Comparison of ENCODE assay signal across 9 cellular contexts in genomic region chr12:120254809-120255208, GRCh38. TPM values are rescaled to one million over a fixed set of nuclear protein-coding genes. Genes with fewer than 3 reads are reported as not detected.
DNase-seq lines count a peak whose midpoint lies in the region; ATAC-seq lines count a peak whose summit lies in the region.
"Had no signal": no experiment of that assay in that cellular context is flagged by ENCODE, and none has a peak within 500 bp of the region (broad histone marks: within the 10 kb centered on the region; RNA-seq: fewer than 3 reads in every experiment).

No MANE protein-coding gene starts in this region.

- intact Hi-C loops in dendritic cell treated with granulocyte-macrophage colony-stimulating factor and Interleukin-4, amounts not matched to agents 40 ng/mL and 50 ng/mL, for 4 days (cut with micrococcal nuclease): no loop called here

- no peak overlapping the region for H3K4me3 Mint-ChIP-seq in stimulated activated naive CD8-positive, alpha-beta T cell treated with anti-CD3 and anti-CD28 coated beads, Interleukin-15, Interleukin-2, amounts not matched to agents 100 ng/mL and 50 ng/mL, for 24 hours
- no peak overlapping the region for H3K4me3 Mint-ChIP-seq in dendritic cell treated with granulocyte-macrophage colony-stimulating factor and Interleukin-4, amounts not matched to agents 40 ng/mL and 50 ng/mL, for 4 days
- H3K4me3 Mint-ChIP-seq in natural killer cell treated with Interleukin-12 subunit alpha and Interleukin-12 subunit beta and Interleukin-15 and Interleukin-18, amount 100 ng/mL, for 72 hours: peak overlapping the region; percentile 58

- H3K27ac Mint-ChIP-seq in stimulated activated naive CD8-positive, alpha-beta T cell treated with anti-CD3 and anti-CD28 coated beads, Interleukin-15, Interleukin-2, amounts not matched to agents 100 ng/mL and 50 ng/mL, for 24 hours: peak overlapping the region; percentile 12
- H3K27ac Mint-ChIP-seq in dendritic cell treated with granulocyte-macrophage colony-stimulating factor and Interleukin-4, amounts not matched to agents 40 ng/mL and 50 ng/mL, for 4 days: peak overlapping the region; percentile 90
- peak overlapping the region; percentile 77 to 83 for H3K27ac Mint-ChIP-seq in natural killer cell treated with Interleukin-12 subunit alpha and Interleukin-12 subunit beta and Interleukin-15 and Interleukin-18, amount 100 ng/mL, for 72 hours

- H3K9me3 Mint-ChIP-seq in stimulated activated naive CD8-positive, alpha-beta T cell treated with anti-CD3 and anti-CD28 coated beads, Interleukin-15, Interleukin-2, amounts not matched to agents 100 ng/mL and 50 ng/mL, for 24 hours: no peaks in the 10 kb centered on the region
- H3K9me3 Mint-ChIP-seq in dendritic cell treated with granulocyte-macrophage colony-stimulating factor and Interleukin-4, amounts not matched to agents 40 ng/mL and 50 ng/mL, for 4 days: no peaks in the 10 kb centered on the region
- H3K9me3 Mint-ChIP-seq in natural killer cell treated with Interleukin-12 subunit alpha and Interleukin-12 subunit beta and Interleukin-15 and Interleukin-18, amount 100 ng/mL, for 72 hours: no peaks in the 10 kb centered on the region

- no peak for DNase-seq in stimulated activated naive CD8-positive, alpha-beta T cell treated with anti-CD3 and anti-CD28 coated beads, Interleukin-15, Interleukin-2, amounts not matched to agents 100 U/mL and 50 U/mL, for 24 hours
- DNase-seq in natural killer cell treated with Interleukin-12 subunit alpha and Interleukin-12 subunit beta and Interleukin-15 and Interleukin-18, amount 100 ng/mL, for 72 hours (ENCODE audit: low spot score): peak; percentile 38
- DNase-seq in NCI-H2107 treated with DMSO at 0.1 percent for 48 hours (lab: John Stamatoyannopoulos, UW; ENCODE audit: unreplicated experiment) (no peak), iPS-NIHi11 (ENCODE audit: low spot score) (no peak), NCI-H2029 (lab: John Stamatoyannopoulos, UW) (no peak)

- H3K4me1 Mint-ChIP-seq in stimulated activated naive CD8-positive, alpha-beta T cell treated with anti-CD3 and anti-CD28 coated beads, Interleukin-15, Interleukin-2, amounts not matched to agents 100 ng/mL and 50 ng/mL, for 24 hours (ENCODE audit: low read depth): peaks cover 90% of the 10 kb centered on the region
- H3K4me1 Mint-ChIP-seq in dendritic cell treated with granulocyte-macrophage colony-stimulating factor and Interleukin-4, amounts not matched to agents 40 ng/mL and 50 ng/mL, for 4 days (ENCODE audit: low read depth): peaks cover 91% of the 10 kb centered on the region
- peaks cover 76 to 81% of the 10 kb centered on the region in 2 donors for H3K4me1 Mint-ChIP-seq in natural killer cell treated with Interleukin-12 subunit alpha and Interleukin-12 subunit beta and Interleukin-15 and Interleukin-18, amount 100 ng/mL, for 72 hours (ENCODE audit: low read depth in 2 of 2)

- H3K36me3 Mint-ChIP-seq in stimulated activated naive CD8-positive, alpha-beta T cell treated with anti-CD3 and anti-CD28 coated beads, Interleukin-15, Interleukin-2, amounts not matched to agents 100 ng/mL and 50 ng/mL, for 24 hours (ENCODE audit: low read depth): peaks cover 22% of the 10 kb centered on the region
- H3K36me3 Mint-ChIP-seq in dendritic cell treated with granulocyte-macrophage colony-stimulating factor and Interleukin-4, amounts not matched to agents 40 ng/mL and 50 ng/mL, for 4 days (ENCODE audit: low read depth): peaks cover 52% of the 10 kb centered on the region
- peaks cover 8% of the 10 kb centered on the region for H3K36me3 Mint-ChIP-seq in natural killer cell treated with Interleukin-12 subunit alpha and Interleukin-12 subunit beta and Interleukin-15 and Interleukin-18, amount 100 ng/mL, for 72 hours

- ATAC-seq in stimulated activated naive CD8-positive, alpha-beta T cell treated with anti-CD3 and anti-CD28 coated beads, Interleukin-15, Interleukin-2, amounts not matched to agents 100 U/mL and 50 U/mL, for 24 hours: no peak
- no peak for ATAC-seq in natural killer cell treated with Interleukin-12 subunit alpha and Interleukin-12 subunit beta and Interleukin-15 and Interleukin-18, amount 100 ng/mL, for 72 hours
- no peak for ATAC-seq in GM18868 (IDR thresholded peaks at IDR 0.05; ENCODE audit: unreplicated experiment)
- ATAC-seq: K562 had no signal

- no peaks in the 10 kb centered on the region for H3K27me3 Mint-ChIP-seq in stimulated activated naive CD8-positive, alpha-beta T cell treated with anti-CD3 and anti-CD28 coated beads, Interleukin-15, Interleukin-2, amounts not matched to agents 100 ng/mL and 50 ng/mL, for 24 hours
- no peaks in the 10 kb centered on the region for H3K27me3 Mint-ChIP-seq in dendritic cell treated with granulocyte-macrophage colony-stimulating factor and Interleukin-4, amounts not matched to agents 40 ng/mL and 50 ng/mL, for 4 days
- no peaks in the 10 kb centered on the region for H3K27me3 Mint-ChIP-seq in natural killer cell treated with Interleukin-12 subunit alpha and Interleukin-12 subunit beta and Interleukin-15 and Interleukin-18, amount 100 ng/mL, for 72 hours

RNA-seq across cellular contexts. Expression of gene PXN, which starts 10.7 kb away (rescaled TPM):
- total RNA-seq in natural killer cell treated with Interleukin-12 subunit alpha and Interleukin-12 subunit beta and Interleukin-15 and Interleukin-18, amount 100 ng/mL, for 72 hours: 100 to 1,000 TPM; 133 to 160 TPM

RNA-seq across cellular contexts. Expression of gene RNU4-2, which starts 36.9 kb away (rescaled TPM):
- 1,000 to 10,000 TPM; 6,345 to 8,722 TPM for total RNA-seq in natural killer cell treated with Interleukin-12 subunit alpha and Interleukin-12 subunit beta and Interleukin-15 and Interleukin-18, amount 100 ng/mL, for 72 hours

RNA-seq across cellular contexts. Expression of gene RNU4-1, which starts 38.2 kb away (rescaled TPM):
- 1,000 to 10,000 TPM; 1,386 to 2,161 TPM for total RNA-seq in natural killer cell treated with Interleukin-12 subunit alpha and Interleukin-12 subunit beta and Interleukin-15 and Interleukin-18, amount 100 ng/mL, for 72 hours

RNA-seq across cellular contexts. Expression of gene SIRT4, which starts 47.3 kb away (rescaled TPM):
- 1 to 10 TPM; 2.4 to 2.6 TPM for total RNA-seq in natural killer cell treated with Interleukin-12 subunit alpha and Interleukin-12 subunit beta and Interleukin-15 and Interleukin-18, amount 100 ng/mL, for 72 hours

RNA-seq across cellular contexts. Expression of gene RPLP0, which starts 53.9 kb away (rescaled TPM):
- total RNA-seq in natural killer cell treated with Interleukin-12 subunit alpha and Interleukin-12 subunit beta and Interleukin-15 and Interleukin-18, amount 100 ng/mL, for 72 hours: 1,000 to 10,000 TPM; 1,757 to 2,186 TPM

Comparison
In these comparisons a context has a peak if more than half of its experiments do, and no peak if none do; other contexts are left out.
1. H3K27ac Mint-ChIP-seq: peak in every context shown above with its lines; median percentile 90 in dendritic cell treated with granulocyte-macrophage colony-stimulating factor and Interleukin-4, amounts not matched to agents 40 ng/mL and 50 ng/mL, for 4 days; 80 in natural killer cell treated with Interleukin-12 subunit alpha and Interleukin-12 subunit beta and Interleukin-15 and Interleukin-18, amount 100 ng/mL, for 72 hours; 12 in stimulated activated naive CD8-positive, alpha-beta T cell treated with anti-CD3 and anti-CD28 coated beads, Interleukin-15, Interleukin-2, amounts not matched to agents 100 ng/mL and 50 ng/mL, for 24 hours.